8 cellular contexts compared by ENCODE assay signal in the genomic region with DNA sequence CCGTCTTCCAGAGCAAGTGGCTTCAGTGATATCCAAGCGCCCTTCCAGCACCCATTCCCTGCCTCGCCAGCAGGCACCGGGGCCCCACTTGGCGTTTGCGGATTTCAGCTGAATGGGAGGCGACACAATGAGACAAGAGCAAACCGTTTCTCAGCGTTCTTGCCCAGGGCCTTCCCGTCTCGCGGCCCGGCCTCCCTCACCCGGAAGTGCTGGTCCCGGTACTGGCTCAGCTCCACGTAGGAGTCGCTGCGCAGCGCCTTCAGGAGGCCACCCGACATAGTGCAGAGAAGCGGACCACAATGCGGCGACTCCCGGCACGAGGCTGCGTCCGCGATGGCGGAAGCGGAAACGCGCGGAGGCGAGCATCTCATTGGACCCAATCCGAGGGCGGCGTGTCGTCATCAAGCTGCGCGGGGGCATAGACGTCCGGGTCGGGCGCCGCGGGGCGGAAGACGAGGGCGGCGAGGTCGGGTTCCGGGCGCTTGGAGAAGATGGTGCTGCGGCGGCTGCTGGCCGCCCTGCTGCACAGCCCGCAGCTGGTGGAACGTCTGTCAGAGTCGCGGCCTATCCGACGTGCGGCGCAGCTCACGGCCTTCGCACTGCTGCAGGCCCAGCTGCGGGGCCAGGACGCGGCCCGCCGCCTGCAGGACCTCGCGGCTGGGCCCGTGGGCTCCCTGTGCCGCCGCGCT.
A peak's percentile ranks its signal among the peaks of the same experiment; 100 is the strongest.
DNase-seq lines count a peak whose midpoint lies in the region; ATAC-seq and TF ChIP-seq lines count a peak whose summit lies in the region.

TSS of gene NCBP2 (minus strand) at position 303 of the 689 bp plus-strand sequence. CDS start at position 278, 25 bp downstream.

- TF ChIP-seq CTCF in AG10803 (conservative IDR thresholded peaks at IDR 0.05; ENCODE audit: low read length) = peak; percentile 58

- peak; percentile 93 for ATAC-seq in GM19023 (IDR thresholded peaks at IDR 0.05; ENCODE audit: unreplicated experiment)
- ATAC-seq in HG03280 (IDR thresholded peaks at IDR 0.05; ENCODE audit: unreplicated experiment) = peak; percentile 95

- DNase-seq in AG10803 (ENCODE audit: low read depth) = peak; percentile 97
- DNase-seq in NCI-H345 (lab: John Stamatoyannopoulos, UW) = peak; percentile 99
- DNase-seq in activated CD4-positive, CD25-positive, alpha-beta regulatory T cell (lab: John Stamatoyannopoulos, UW) = peak; percentile 99 to 100 (median 99)
- DNase-seq in central memory CD4-positive, alpha-beta T cell = peak; percentile 98
- peak; percentile 98 for DNase-seq in iris pigment epithelial cell (ENCODE audit: low read depth)
- DNase-seq in stimulated activated CD4-positive, alpha-beta T cell treated with anti-CD3 and anti-CD28 coated beads, Interleukin-12 subunit alpha, Interleukin-12 subunit beta, amount 100 ng/mL, for 4 hours = peak; percentile 100

- peak within 1 kb of the TSS; percentile 81 for H3K4me3 ChIP-seq in AG10803 (ENCODE audit: low read length)

Comparison
In these comparisons a context has a peak if more than half of its experiments do, and no peak if none do; other contexts are left out.
1. Peak in every context shown above with its lines: DNase-seq, ATAC-seq and H3K4me3 ChIP-seq.